Comparison of ENCODE assay signal across 1 cellular context in the genomic region with DNA sequence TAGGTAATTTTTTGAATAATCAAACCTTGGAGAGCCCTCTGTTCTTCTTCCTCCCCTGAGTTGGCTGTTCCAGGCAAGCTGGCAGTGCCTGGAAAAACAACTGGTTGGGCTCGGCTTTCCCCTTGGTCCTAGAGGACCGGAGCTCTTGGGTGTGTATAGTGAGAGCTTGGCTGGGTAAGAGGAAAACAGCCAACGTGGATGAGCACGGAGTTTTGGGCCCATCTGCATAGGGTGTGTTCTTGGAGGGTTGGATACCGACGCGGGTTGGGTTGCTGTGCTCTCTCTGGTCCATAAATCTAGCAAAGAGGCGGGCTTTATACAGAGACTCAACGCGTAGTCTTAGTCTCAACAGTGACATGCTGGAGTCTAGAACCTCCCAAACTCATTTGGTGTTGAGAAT.
TF ChIP-seq lines count a peak whose summit lies in the region.

No MANE protein-coding gene starts in this region.

TF ChIP-seq in IMR-90, 13 proteins besides CTCF, POLR2A, EP300 and RAD21:
- no peak for TF ChIP-seq BHLHE40 (IDR thresholded peaks at IDR 0.05; ENCODE audit: low read depth, low read length)
- TF ChIP-seq RFX5 (IDR thresholded peaks at IDR 0.05; ENCODE audit: low read depth, low read length), result no peak
- no peak for TF ChIP-seq MAFK (IDR thresholded peaks at IDR 0.05; ENCODE audit: low read depth, low read length)
- no peak for TF ChIP-seq MXI1 (IDR thresholded peaks at IDR 0.05; ENCODE audit: borderline replicate concordance, low read depth, low read length)
- TF ChIP-seq CEBPB (IDR thresholded peaks at IDR 0.05; ENCODE audit: low read depth, low read length), result no peak
- no peak for TF ChIP-seq RCOR1 (IDR thresholded peaks at IDR 0.05; ENCODE audit: insufficient replicate concordance, low read length)
- TF ChIP-seq USF2 (IDR thresholded peaks at IDR 0.05; ENCODE audit: low read depth, low read length), result no peak
- TF ChIP-seq NFE2L2 (IDR thresholded peaks at IDR 0.05; ENCODE audit: low read depth, low read length), result no peak
- TF ChIP-seq FOS (IDR thresholded peaks at IDR 0.05; ENCODE audit: low read depth, low read length), result no peak
- no peak for TF ChIP-seq ELK1 (IDR thresholded peaks at IDR 0.05; ENCODE audit: borderline replicate concordance, low read depth, low read length)
- TF ChIP-seq SMC3 (IDR thresholded peaks at IDR 0.05; ENCODE audit: low read depth, low read length), result no peak
- no peak for TF ChIP-seq MAZ (IDR thresholded peaks at IDR 0.05; ENCODE audit: borderline replicate concordance, low read depth, low read length)
- no peak for TF ChIP-seq CHD1 (IDR thresholded peaks at IDR 0.05; ENCODE audit: low read depth, low read length)
